Comparison of ENCODE assay signal across 3 cellular contexts in genomic region chr10:111962951-111963350, GRCh38.
"Had no signal": no experiment of that assay in that cellular context is flagged by ENCODE, and none has a peak within 500 bp of the region (broad histone marks: within the 10 kb centered on the region; RNA-seq: fewer than 3 reads in every experiment).

No MANE protein-coding gene starts in this region.

- H3K4me3 ChIP-seq: GM12878 had no signal

- DNase-seq: GDM1, GF-D8 had no signal
